11 cellular contexts compared by ENCODE assay signal in genomic region chr6:165643015-165643414, GRCh38.
"Had no signal": no experiment of that assay in that cellular context is flagged by ENCODE, and none has a peak within 500 bp of the region (broad histone marks: within the 10 kb centered on the region; RNA-seq: fewer than 3 reads in every experiment).

No MANE protein-coding gene starts in this region.

- H2AFZ ChIP-seq: GM23248, GM23338 had no signal

- H3K4me2 ChIP-seq: GM23338 had no signal

- H3K9me3 ChIP-seq: HAP-1 had no signal

- H3K36me3 ChIP-seq: HAP-1 had no signal

- H3K4me3 ChIP-seq: GM23248, GM23338, HAP-1 had no signal

- H3K9ac ChIP-seq: GM23248 had no signal

- H3K27ac ChIP-seq: GM23248 had no signal

- H3K9me3 Mint-ChIP-seq: GM23338, H9 had no signal

- ATAC-seq: GM23338, HCT116 had no signal

- FAIRE-seq: H1, H54 had no signal

- H3K27ac Mint-ChIP-seq: GM23338, H9, HFFc6 had no signal

- DNase-seq: GM23248, GOT3, H7, H9, HCEC 1CT, HFFc6 had no signal

- H3K4me3 Mint-ChIP-seq: GM23338, H9, HFFc6 had no signal
